In genomic region chr6:14705841-14706377, GRCh38 we compare ENCODE assay signal across 13 cellular contexts.
A peak's percentile ranks its signal among the peaks of the same experiment; 100 is the strongest.
DNase-seq lines count a peak whose midpoint lies in the region; ATAC-seq and TF ChIP-seq lines count a peak whose summit lies in the region.
"Had no signal": no experiment of that assay in that cellular context is flagged by ENCODE, and none has a peak within 500 bp of the region (broad histone marks: within the 10 kb centered on the region; RNA-seq: fewer than 3 reads in every experiment).

No MANE protein-coding gene starts in this region.

- H3K4me3 ChIP-seq in esophagus muscularis mucosa (no peak overlapping the region), uterus (no peak overlapping the region)
- H3K4me3 ChIP-seq: thyroid gland had no signal

- no peak for TF ChIP-seq EP300 in esophagus muscularis mucosa (IDR thresholded peaks at IDR 0.05)

- H3K27ac Mint-ChIP-seq in stimulated activated naive CD8-positive, alpha-beta T cell treated with anti-CD3 and anti-CD28 coated beads, Interleukin-15, Interleukin-2, amounts not matched to agents 100 ng/mL and 50 ng/mL, for 24 hours = peak overlapping the region; percentile 88
- H3K27ac Mint-ChIP-seq in stimulated activated naive CD8-positive, alpha-beta T cell treated with anti-CD3 and anti-CD28 coated beads, Interleukin-15, amount 100 ng/mL, for 72 hours = no peak overlapping the region
- H3K27ac Mint-ChIP-seq in nephron = peak overlapping the region in 2 of 3 experiments; percentile 21 to 32

- TF ChIP-seq CTCF in esophagus muscularis mucosa (IDR thresholded peaks at IDR 0.05) (no peak), nephron (IDR thresholded peaks at IDR 0.05; ENCODE audit: unreplicated experiment in 3 of 3) (no peak), uterus (IDR thresholded peaks at IDR 0.05) (no peak)

- ATAC-seq in stimulated activated naive CD8-positive, alpha-beta T cell treated with anti-CD3 and anti-CD28 coated beads, Interleukin-15, amount 100 ng/mL, for 72 hours = no peak
- no peak for ATAC-seq in HG02870 (IDR thresholded peaks at IDR 0.05; ENCODE audit: unreplicated experiment)

- TF ChIP-seq POLR2A in esophagus muscularis mucosa (IDR thresholded peaks at IDR 0.05; ENCODE audit: low read depth) (no peak), uterus (IDR thresholded peaks at IDR 0.05) (no peak)

- intact Hi-C loops in esophagus muscularis mucosa (cut with DNase I) = no loop called here
- intact Hi-C loops in uterus (cut with DNase I; ENCODE audit: low total_unique reads) = no loop called here

- H3K4me3 Mint-ChIP-seq in stimulated activated naive CD8-positive, alpha-beta T cell treated with anti-CD3 and anti-CD28 coated beads, Interleukin-15, Interleukin-2, amounts not matched to agents 100 ng/mL and 50 ng/mL, for 24 hours = no peak overlapping the region
- no peak overlapping the region for H3K4me3 Mint-ChIP-seq in stimulated activated naive CD8-positive, alpha-beta T cell treated with anti-CD3 and anti-CD28 coated beads, Interleukin-15, amount 100 ng/mL, for 72 hours
- no peak overlapping the region for H3K4me3 Mint-ChIP-seq in nephron

- 56% methylated on average over 4 of the region's 4 CpGs for WGBS in esophagus muscularis mucosa

- DNase-seq in stimulated activated naive CD8-positive, alpha-beta T cell treated with anti-CD3 and anti-CD28 coated beads, Interleukin-15, amount 100 ng/mL, for 72 hours = no peak
- no peak for DNase-seq in esophagus muscularis mucosa (ENCODE audit: extremely low spot score)
- no peak for DNase-seq in uterus
- DNase-seq in DMS53 (lab: John Stamatoyannopoulos, UW) = no peak
- DNase-seq in stimulated activated CD4-positive, alpha-beta T cell treated with anti-CD3 and anti-CD28 coated beads, Interleukin-4, amount 100 ng/mL, for 24 hours = no peak
- DNase-seq: NCI-H2171; NK-92 treated with Interleukin-12 subunit alpha and Interleukin-12 subunit beta, amount 100 ng/mL, for 24 hours; SIG-M5; thyroid gland had no signal

- H3K36me3 ChIP-seq in esophagus muscularis mucosa (no peaks in the 10 kb centered on the region), uterus (no peaks in the 10 kb centered on the region)
- H3K36me3 ChIP-seq: neutrophil, thyroid gland had no signal

- H3K27me3 Mint-ChIP-seq in stimulated activated naive CD8-positive, alpha-beta T cell treated with anti-CD3 and anti-CD28 coated beads, Interleukin-15, Interleukin-2, amounts not matched to agents 100 ng/mL and 50 ng/mL, for 24 hours = no peaks in the 10 kb centered on the region
- no peaks in the 10 kb centered on the region for H3K27me3 Mint-ChIP-seq in stimulated activated naive CD8-positive, alpha-beta T cell treated with anti-CD3 and anti-CD28 coated beads, Interleukin-15, amount 100 ng/mL, for 72 hours
- no peaks in the 10 kb centered on the region for H3K27me3 Mint-ChIP-seq in nephron (ENCODE audit: low read depth)

- peaks cover 0 to 6% (median 0%) of the 10 kb centered on the region in 4 donors for H3K9me3 ChIP-seq in esophagus muscularis mucosa
- no peaks in the 10 kb centered on the region for H3K9me3 ChIP-seq in uterus
- H3K9me3 ChIP-seq: neutrophil, thyroid gland had no signal

- H3K4me1 ChIP-seq in esophagus muscularis mucosa (peaks cover 16 to 27% (median 27%) of the 10 kb centered on the region in 4 donors), uterus (peaks cover 0 to 3% of the 10 kb centered on the region in 2 donors)

- peaks cover 51% of the 10 kb centered on the region for H3K4me1 Mint-ChIP-seq in stimulated activated naive CD8-positive, alpha-beta T cell treated with anti-CD3 and anti-CD28 coated beads, Interleukin-15, Interleukin-2, amounts not matched to agents 100 ng/mL and 50 ng/mL, for 24 hours (ENCODE audit: low read depth)
- peaks cover 18% of the 10 kb centered on the region for H3K4me1 Mint-ChIP-seq in stimulated activated naive CD8-positive, alpha-beta T cell treated with anti-CD3 and anti-CD28 coated beads, Interleukin-15, amount 100 ng/mL, for 72 hours
- peaks cover 42% of the 10 kb centered on the region for H3K4me1 Mint-ChIP-seq in nephron

- H3K36me3 Mint-ChIP-seq in stimulated activated naive CD8-positive, alpha-beta T cell treated with anti-CD3 and anti-CD28 coated beads, Interleukin-15, Interleukin-2, amounts not matched to agents 100 ng/mL and 50 ng/mL, for 24 hours (ENCODE audit: low read depth) = no peaks in the 10 kb centered on the region
- peaks cover 3% of the 10 kb centered on the region for H3K36me3 Mint-ChIP-seq in nephron (ENCODE audit: low read depth)

- H3K9me3 Mint-ChIP-seq in stimulated activated naive CD8-positive, alpha-beta T cell treated with anti-CD3 and anti-CD28 coated beads, Interleukin-15, Interleukin-2, amounts not matched to agents 100 ng/mL and 50 ng/mL, for 24 hours = no peaks in the 10 kb centered on the region
- H3K9me3 Mint-ChIP-seq in stimulated activated naive CD8-positive, alpha-beta T cell treated with anti-CD3 and anti-CD28 coated beads, Interleukin-15, amount 100 ng/mL, for 72 hours = peaks cover 0 to 7% of the 10 kb centered on the region in 2 donors
- peaks cover 8% of the 10 kb centered on the region for H3K9me3 Mint-ChIP-seq in nephron

- no peaks in the 10 kb centered on the region for H3K27me3 ChIP-seq in esophagus muscularis mucosa
- H3K27me3 ChIP-seq in uterus = no peaks in the 10 kb centered on the region
- H3K27me3 ChIP-seq: neutrophil, thyroid gland had no signal

- H3K27ac ChIP-seq in esophagus muscularis mucosa (replicated peaks in 1 of 4) = peak overlapping the region; percentile 57 to 69 (median 64)
- H3K27ac ChIP-seq in uterus = peak overlapping the region; percentile 74 to 76

Comparison
In these comparisons a context has a peak if more than half of its experiments do, and no peak if none do; other contexts are left out.
1. H3K27ac Mint-ChIP-seq: peak in stimulated activated naive CD8-positive, alpha-beta T cell treated with anti-CD3 and anti-CD28 coated beads, Interleukin-15, Interleukin-2, amounts not matched to agents 100 ng/mL and 50 ng/mL, for 24 hours (single experiment) and nephron (2 of 3); none in stimulated activated naive CD8-positive, alpha-beta T cell treated with anti-CD3 and anti-CD28 coated beads, Interleukin-15, amount 100 ng/mL, for 72 hours (0 of 2).